ENCODE assay signal across 9 cellular contexts in genomic region chr16:15897834-15898254, GRCh38. TPM values are rescaled to one million over a fixed set of nuclear protein-coding genes. Genes with fewer than 3 reads are reported as not detected.
DNase-seq lines count a peak whose midpoint lies in the region; FAIRE-seq and TF ChIP-seq lines count a peak whose summit lies in the region.
"Had no signal": no experiment of that assay in that cellular context is flagged by ENCODE, and none has a peak within 500 bp of the region (broad histone marks: within the 10 kb centered on the region; RNA-seq: fewer than 3 reads in every experiment).

No MANE protein-coding gene starts in this region.

- intact Hi-C loops in dorsolateral prefrontal cortex (cut with DNase I) = no loop called here
- intact Hi-C loops in left ventricle myocardium inferior (cut with micrococcal nuclease) = no loop called here

- H3K9me3 ChIP-seq in MG63 (no peaks in the 10 kb centered on the region), left ventricle myocardium inferior (replicated peaks) (no peaks in the 10 kb centered on the region)
- H3K9me3 ChIP-seq: SJSA1 had no signal

- no peaks in the 10 kb centered on the region for H3K27me3 ChIP-seq in MG63
- H3K27me3 ChIP-seq in bronchial epithelial cell (ENCODE audit: control insufficient read depth, insufficient read depth, low read length) = no peaks in the 10 kb centered on the region
- H3K27me3 ChIP-seq in dorsolateral prefrontal cortex = no peaks in the 10 kb centered on the region
- no peaks in the 10 kb centered on the region for H3K27me3 ChIP-seq in left ventricle myocardium inferior (ENCODE audit: low read depth)
- H3K27me3 ChIP-seq: SJSA1 had no signal

- no peaks in the 10 kb centered on the region for H3K4me1 ChIP-seq in left ventricle myocardium inferior

- H3K36me3 ChIP-seq in MG63 = no peaks in the 10 kb centered on the region
- no peaks in the 10 kb centered on the region for H3K36me3 ChIP-seq in bronchial epithelial cell (ENCODE audit: control insufficient read depth, insufficient read depth, low read length)
- no peaks in the 10 kb centered on the region for H3K36me3 ChIP-seq in left ventricle myocardium inferior
- H3K36me3 ChIP-seq: SJSA1 had no signal

- H3K27ac ChIP-seq in dorsolateral prefrontal cortex (no peak overlapping the region), left ventricle myocardium inferior (replicated peaks) (no peak overlapping the region)
- H3K27ac ChIP-seq: SJSA1 had no signal

- TF ChIP-seq CTCF in bronchial epithelial cell (IDR thresholded peaks at IDR 0.05; ENCODE audit: insufficient read depth, low read length, severe bottlenecking) (no peak), dorsolateral prefrontal cortex (IDR thresholded peaks at IDR 0.05 in 54 of 56, conservative IDR thresholded peaks at IDR 0.05 in 2 of 56; ENCODE audit: low read depth in 1 of 56, partially characterized antibody in 56 of 56) (no peak), left ventricle myocardium inferior (IDR thresholded peaks at IDR 0.05; ENCODE audit: borderline replicate concordance) (no peak)

- peak; percentile 13 for DNase-seq in stimulated activated CD4-positive, alpha-beta T cell treated with anti-CD3 and anti-CD28 coated beads, Interleukin-12 subunit alpha, Interleukin-12 subunit beta, amount 100 ng/mL, for 4 hours
- no peak for DNase-seq in stimulated activated CD4-positive, alpha-beta T cell treated with anti-CD3 and anti-CD28 coated beads, Interleukin-4, amount 100 ng/mL, for 1 hour
- DNase-seq in MG63 (peak; percentile 36), bronchial epithelial cell (ENCODE audit: low read depth) (peak; percentile 77), KG1 (lab: John Stamatoyannopoulos, UW) (no peak), activated gamma-delta T cell (lab: John Stamatoyannopoulos, UW) (no peak), dorsolateral prefrontal cortex (no peak), left ventricle myocardium inferior (no peak)

- FAIRE-seq in bronchial epithelial cell (lab: Jason Lieb, UNC) = no peak

- H3K4me3 ChIP-seq in MG63 = no peak overlapping the region
- H3K4me3 ChIP-seq in bronchial epithelial cell (ENCODE audit: low read depth, low read length) = no peak overlapping the region
- H3K4me3 ChIP-seq in dorsolateral prefrontal cortex = no peak overlapping the region
- no peak overlapping the region for H3K4me3 ChIP-seq in left ventricle myocardium inferior
- H3K4me3 ChIP-seq: SJSA1 had no signal

RNA-seq across cellular contexts. Expression of gene CEP20, which starts 9.4 kb away (rescaled TPM):
- total RNA-seq in MG63 (2014; rRNA removed; shearing (Covaris generic); ENCODE audit: low replicate concordance) = 110 and 122 TPM in 2 replicates
- 46.6 and 56.7 TPM in 2 replicates for total RNA-seq in bronchial epithelial cell
- 10 to 100 TPM; 16.6 to 44.9 (median 27.3) TPM for total RNA-seq in dorsolateral prefrontal cortex
- total RNA-seq in left ventricle myocardium inferior = 30.7 TPM

RNA-seq across cellular contexts. Expression of gene MYH11, which starts 41.0 kb away (rescaled TPM):
- total RNA-seq in MG63 (2014; rRNA removed; shearing (Covaris generic); ENCODE audit: low replicate concordance) = 0.03 TPM in 1 of 2 replicates, not detected in the other
- total RNA-seq in bronchial epithelial cell (under 0.01 TPM in 1 of 2 replicates, not detected in the other), dorsolateral prefrontal cortex (100 to 1,000 TPM in 5 of 120 experiments, 10 to 100 TPM in 64, 1 to 10 TPM in 51; 1.1 to 367 (median 13.0) TPM), left ventricle myocardium inferior (15.6 TPM)

RNA-seq across cellular contexts. Expression of gene ABCC1, which starts 51.6 kb away (rescaled TPM):
- 35.8 and 48.0 TPM in 2 replicates for total RNA-seq in MG63 (2014; rRNA removed; shearing (Covaris generic); ENCODE audit: low replicate concordance)
- 31.3 and 69.1 TPM in 2 replicates for total RNA-seq in bronchial epithelial cell
- 10 to 100 TPM; 10.3 to 25.6 (median 15.5) TPM for total RNA-seq in dorsolateral prefrontal cortex
- total RNA-seq in left ventricle myocardium inferior = 17.0 TPM

Comparison
In these comparisons a context has a peak if more than half of its experiments do, and no peak if none do; other contexts are left out.
1. DNase-seq: peak in stimulated activated CD4-positive, alpha-beta T cell treated with anti-CD3 and anti-CD28 coated beads, Interleukin-12 subunit alpha, Interleukin-12 subunit beta, amount 100 ng/mL, for 4 hours (single experiment), MG63 (single experiment) and bronchial epithelial cell (single experiment); none in stimulated activated CD4-positive, alpha-beta T cell treated with anti-CD3 and anti-CD28 coated beads, Interleukin-4, amount 100 ng/mL, for 1 hour (single experiment), KG1 (single experiment), activated gamma-delta T cell (single experiment), dorsolateral prefrontal cortex (0 of 10) and left ventricle myocardium inferior (single experiment).